Comparison of ENCODE assay signal across 17 cellular contexts in genomic region chr17:82805254-82805653, GRCh38. TPM values are rescaled to one million over a fixed set of nuclear protein-coding genes. Genes with fewer than 3 reads are reported as not detected.
DNase-seq lines count a peak whose midpoint lies in the region; ATAC-seq, FAIRE-seq and TF ChIP-seq lines count a peak whose summit lies in the region.
"Had no signal": no experiment of that assay in that cellular context is flagged by ENCODE, and none has a peak within 500 bp of the region (broad histone marks: within the 10 kb centered on the region; RNA-seq: fewer than 3 reads in every experiment).

No MANE protein-coding gene starts in this region.

- H2BK12ac ChIP-seq in H1 (ENCODE audit: low read depth, low read length) = no peak overlapping the region

- H3K4me1 ChIP-seq in HUES6 (ENCODE audit: control insufficient read depth, insufficient read depth, low read length) (no peaks in the 10 kb centered on the region), H1 (replicated peaks in 1 of 4; ENCODE audit: control insufficient read depth in 3 of 4, insufficient read depth in 4 of 4, low read length in 3 of 4) (no peaks in the 10 kb centered on the region; a peak in 1 of 7 replicates), kidney (ENCODE audit: control insufficient read depth in 1 of 2, insufficient read depth in 1 of 2, low read depth in 1 of 2, low read length in 2 of 2) (no peaks in the 10 kb centered on the region), gastrocnemius medialis (peaks cover 16 to 22% of the 10 kb centered on the region in 2 donors), colonic mucosa (no peaks in the 10 kb centered on the region)

- no peak overlapping the region for H2BK15ac ChIP-seq in H1 (ENCODE audit: low read length)

- H4K91ac ChIP-seq in H1 (replicated peaks; ENCODE audit: insufficient read length, low read length) = no peak overlapping the region

- DNase-seq in H1 (ENCODE audit: low read depth in 1 of 2, low spot score in 2 of 2) (no peak), kidney (peak; percentile 51), gastrocnemius medialis (no peak), colonic mucosa (no peak)
- DNase-seq in activated CD4-positive, CD25-positive, alpha-beta regulatory T cell treated with anti-CD3 and anti-CD28 coated beads, Interleukin-2, amount 50 U/mL, for 72 hours = no peak
- DNase-seq: CD8-positive, alpha-beta T cell; Kasumi-1; NCI-H1105 treated with DMSO at 0.1 percent for 48 hours; NCI-H187; NCI-H446; PC-3 had no signal

- H3K9ac ChIP-seq in HUES6 (ENCODE audit: low read length) (no peak overlapping the region), H1 (replicated peaks in 1 of 4; ENCODE audit: extremely low read depth in 1 of 4, low read depth in 3 of 4, low read length in 3 of 4) (no peak overlapping the region), kidney (ENCODE audit: low read length in 2 of 2) (no peak overlapping the region), colonic mucosa (ENCODE audit: low read depth in 2 of 2, low read length in 2 of 2) (no peak overlapping the region)

- H3K9me3 ChIP-seq in HUES6 (ENCODE audit: control insufficient read depth, insufficient read depth, low read depth, low read length) (peaks cover 13% of the 10 kb centered on the region), H1 (ENCODE audit: insufficient read depth in 2 of 2, low read depth in 1 of 2, low read length in 1 of 2) (peaks cover 13 to 16% of the 10 kb centered on the region in 2 experiments), kidney (ENCODE audit: control insufficient read depth in 1 of 2, low read length in 2 of 2) (no peaks in the 10 kb centered on the region), gastrocnemius medialis (no peaks in the 10 kb centered on the region), colonic mucosa (no peaks in the 10 kb centered on the region)

- CTCF ChIA-PET in H1 (lab: Charles Lee; ENCODE audit: partially characterized antibody) = interaction anchor here (0.8 to 4.1 kb wide), 3 partner anchors 9 to 136 kb away, joined by 3 to 17 read pairs (median 3); no protein-coding TSS in a partner anchor

- TF ChIP-seq CTCF in H1 (IDR thresholded peaks at IDR 0.05; ENCODE audit: control extremely low read depth in 1 of 3, insufficient read depth in 1 of 3, low read depth in 1 of 3, low read length in 3 of 3) (no peak), kidney (IDR thresholded peaks at IDR 0.05; ENCODE audit: borderline replicate concordance, extremely low read depth, insufficient read depth) (no peak), gastrocnemius medialis (IDR thresholded peaks at IDR 0.05 in 4 of 5, conservative IDR thresholded peaks at IDR 0.05 in 1 of 5) (no peak), colonic mucosa (IDR thresholded peaks at IDR 0.05) (no peak)

- in situ Hi-C loops in gastrocnemius medialis (cut with MboI; ENCODE audit: low sequenced_read_pairs in 4 of 4) = no loop called here

- peak overlapping the region; percentile 44; the same call in 1 of the 2 replicates for H2BK5ac ChIP-seq in H1 (ENCODE audit: low read depth, low read length)

- TF ChIP-seq EP300 in H1 (IDR thresholded peaks at IDR 0.05; ENCODE audit: borderline replicate concordance in 1 of 2, low read depth in 2 of 2, low read length in 2 of 2) = no peak

- peaks cover 0 to 28% of the 10 kb centered on the region in 2 experiments; a peak in 2 of 4 replicates for H3K79me2 ChIP-seq in H1 (ENCODE audit: control insufficient read depth in 1 of 2, insufficient read depth in 2 of 2, low read length in 2 of 2)

- H3K23ac ChIP-seq in H1 (ENCODE audit: insufficient read length) = no peak overlapping the region

- H3K4me2 ChIP-seq in H1 (ENCODE audit: insufficient read depth in 1 of 2, low read depth in 2 of 2, low read length in 2 of 2) = no peak overlapping the region

- H3K36me3 ChIP-seq in HUES6 (ENCODE audit: control insufficient read depth, insufficient read depth, low read length) (peaks cover 63% of the 10 kb centered on the region), H1 (ENCODE audit: control insufficient read depth in 2 of 4, insufficient read depth in 4 of 4, low read length in 3 of 4) (peaks cover 2 to 28% (median 17%) of the 10 kb centered on the region in 4 experiments; a peak in 5 of 8 replicates), kidney (ENCODE audit: control insufficient read depth in 1 of 2, insufficient read depth in 2 of 2, low read length in 2 of 2) (peaks cover 3 to 8% of the 10 kb centered on the region in 2 donors), gastrocnemius medialis (peaks cover 0 to 4% of the 10 kb centered on the region in 2 donors), colonic mucosa (no peaks in the 10 kb centered on the region)

- POLR2A ChIA-PET in H1 (lab: Charles Lee; ENCODE audit: partially characterized antibody) = interaction anchor here (0.8 kb wide), 1 partner anchor 24 kb away, joined by 3 read pairs; no protein-coding TSS in a partner anchor

- no peak overlapping the region for H2BK120ac ChIP-seq in H1 (replicated peaks; ENCODE audit: low read depth, low read length)

- peaks cover 3 to 5% of the 10 kb centered on the region in 2 experiments for H4K20me1 ChIP-seq in H1 (replicated peaks in 1 of 2; ENCODE audit: control insufficient read depth in 1 of 2, insufficient read depth in 2 of 2, low read length in 2 of 2)

- H3K27ac ChIP-seq in HUES6 (ENCODE audit: low read depth, low read length) = 0 out of 2 replicates have a peak overlapping the region, but pooled peaks have one; percentile 14
- no peak overlapping the region for H3K27ac ChIP-seq in H1 (ENCODE audit: low read depth, low read length)
- no peak overlapping the region for H3K27ac ChIP-seq in kidney (ENCODE audit: low read depth in 2 of 2, low read length in 2 of 2)
- H3K27ac ChIP-seq in gastrocnemius medialis = peak overlapping the region; percentile 83 to 92 (median 88)
- H3K27ac ChIP-seq in colonic mucosa = no peak overlapping the region

- no peak for FAIRE-seq in H1 (lab: Jason Lieb, UNC)
- FAIRE-seq in kidney (lab: Jason Lieb, UNC) = no peak

- no peak overlapping the region for H3K4ac ChIP-seq in H1 (replicated peaks; ENCODE audit: insufficient read length, low read depth, low read length)

- no peak overlapping the region for H3K56ac ChIP-seq in H1 (replicated peaks; ENCODE audit: insufficient read length, low read depth, low read length)

- peaks cover 10% of the 10 kb centered on the region for H3K79me1 ChIP-seq in H1 (ENCODE audit: low read depth, low read length)

- ATAC-seq in gastrocnemius medialis (no peak), HG03439 (IDR thresholded peaks at IDR 0.05; ENCODE audit: unreplicated experiment) (no peak), HG02981 (IDR thresholded peaks at IDR 0.05; ENCODE audit: unreplicated experiment) (no peak)
- ATAC-seq: CD8-positive, alpha-beta T cell; PC-3 had no signal

- no peak overlapping the region for H2AFZ ChIP-seq in H1 (ENCODE audit: low read length)

- no peak overlapping the region for H3K18ac ChIP-seq in H1 (ENCODE audit: extremely low read depth, low read length)

- H4K8ac ChIP-seq in H1 (ENCODE audit: extremely low read depth, insufficient read depth, low read length) = peak overlapping the region; percentile 9; the same call in 1 of the 2 replicates

- no peak overlapping the region for H2AK5ac ChIP-seq in H1 (ENCODE audit: low read depth, low read length)

- no peak for TF ChIP-seq POLR2A in H1 (IDR thresholded peaks at IDR 0.05; ENCODE audit: control extremely low read depth in 1 of 2, low read depth in 2 of 2, low read length in 2 of 2)
- no peak for TF ChIP-seq POLR2A in gastrocnemius medialis (IDR thresholded peaks at IDR 0.05)

- H3K27me3 ChIP-seq in HUES6 (ENCODE audit: control insufficient read depth, insufficient read depth, low read length) (no peaks in the 10 kb centered on the region), H1 (replicated peaks in 1 of 4; ENCODE audit: control insufficient read depth in 3 of 4, extremely low read depth in 1 of 4, insufficient read depth in 3 of 4, low read length in 3 of 4) (no peaks in the 10 kb centered on the region), gastrocnemius medialis (no peaks in the 10 kb centered on the region), colonic mucosa (no peaks in the 10 kb centered on the region)

- H3K14ac ChIP-seq in H1 (ENCODE audit: insufficient read length) = no peak overlapping the region

- H2BK20ac ChIP-seq in H1 (ENCODE audit: low read length) = no peak overlapping the region

- no peak for TF ChIP-seq RAD21 in H1 (IDR thresholded peaks at IDR 0.05 in 1 of 2, conservative IDR thresholded peaks at IDR 0.05 in 1 of 2; ENCODE audit: low read depth in 2 of 2, low read length in 2 of 2)

- H3K23me2 ChIP-seq in H1 (ENCODE audit: low read depth, low read length) = no peaks in the 10 kb centered on the region; the same call in 1 of the 2 replicates

- H3K4me3 ChIP-seq in HUES6 (ENCODE audit: low read depth, low read length) = no peak overlapping the region
- no peak overlapping the region for H3K4me3 ChIP-seq in H1 (ENCODE audit: extremely low read depth in 1 of 4, insufficient read depth in 2 of 4, low read depth in 3 of 4, low read length in 4 of 4)
- H3K4me3 ChIP-seq in kidney (ENCODE audit: low read length in 2 of 2) = no peak overlapping the region
- H3K4me3 ChIP-seq in gastrocnemius medialis = peak overlapping the region in 2 of 4 donors; percentile 3 to 14
- no peak overlapping the region for H3K4me3 ChIP-seq in colonic mucosa

- H4K5ac ChIP-seq in H1 (ENCODE audit: insufficient read length, low read depth, low read length) = no peak overlapping the region

- WGBS in H1 (ENCODE audit: extremely low coverage in 1 of 2, insufficient coverage in 1 of 2, insufficient read length in 1 of 2, insufficient replicate concordance in 2 of 2, low coverage in 1 of 2, low lambda C conversion rate in 2 of 2, missing lambda C conversion rate in 1 of 2), 2 experiments = 90% methylated on average over 13 of the region's 13 CpGs; no CpG with 5 or more reads in 1 of the 2 experiments

- intact Hi-C loops in kidney (cut with DNase I) (loop anchor here (10.0 kb wide), 1 partner anchor 110 kb away; no protein-coding TSS in a partner anchor), gastrocnemius medialis (cut with DNase I; ENCODE audit: low total_unique reads) (loop anchor here (1.0 to 2.0 kb wide), 2 partner anchors 32 to 72 kb away; no protein-coding TSS in a partner anchor), colonic mucosa (cut with DNase I) (no loop called here)

RNA-seq across cellular contexts. Expression of gene ZNF750, which starts 34.6 kb away (rescaled TPM):
- total RNA-seq in H1 (2021; fragmentation: NEBNext Ultra II Directional; extraction: Animal tissue kit (Norgen Biotek cat#: 25700)) = not detected in 2 replicates
- polyA plus RNA-seq in H1 (2011; rRNA removed) (0.02 TPM in 1 of 2 replicates, not detected in the other), kidney (ENCODE audit: insufficient read depth, low read depth, low replicate concordance) (0.30 TPM)
- polyA plus RNA-seq in H1 (2011; cell fraction: cytosol; rRNA removed) = not detected
- not detected for polyA plus RNA-seq in H1 (2011; cell fraction: nucleus; rRNA removed)
- polyA plus RNA-seq in H1 (2012, experiment 1 of 2) = 0.12 to 0.14 TPM in 2 of 4 replicates, not detected in the others
- polyA plus RNA-seq in H1 (2012, experiment 2 of 2) = 0.04 TPM
- 0.02 TPM for polyA plus RNA-seq in H1 (2013, experiment 1 of 2)
- polyA plus RNA-seq in H1 (2013, experiment 2 of 2) = 0.02 TPM
- polyA minus RNA-seq in H1 (2011; rRNA and poly(A)+ RNA removed) = not detected in 2 replicates
- not detected for polyA minus RNA-seq in H1 (2011; cell fraction: cytosol; rRNA and poly(A)+ RNA removed)
- polyA minus RNA-seq in H1 (2011; cell fraction: nucleus; rRNA and poly(A)+ RNA removed) = not detected
- total RNA-seq in kidney (0.25 TPM), gastrocnemius medialis (10 to 100 TPM in 2 of 4 donors, 1 to 10 TPM in 2; 2.5 to 17.8 (median 11.7) TPM), colonic mucosa (not detected)
- total RNA-seq: CD8-positive, alpha-beta T cell; H4; IMR-90; PC-3 had no signal
- polyA plus RNA-seq: BJ, IMR-90 had no signal

RNA-seq across cellular contexts. Expression of gene TBCD, which starts 53.4 kb away (rescaled TPM):
- 117 and 118 TPM in 2 replicates for total RNA-seq in H1 (2021; fragmentation: NEBNext Ultra II Directional; extraction: Animal tissue kit (Norgen Biotek cat#: 25700))
- polyA plus RNA-seq in H1 (2011; rRNA removed) = 162 and 214 TPM in 2 replicates
- polyA plus RNA-seq in H1 (2011; cell fraction: cytosol; rRNA removed) = 111 TPM
- polyA plus RNA-seq in H1 (2011; cell fraction: nucleus; rRNA removed) = 346 TPM
- polyA plus RNA-seq in H1 (2012, experiment 1 of 2) = 116 to 160 TPM (median 143 TPM) in 4 replicates
- 116 TPM for polyA plus RNA-seq in H1 (2012, experiment 2 of 2)
- 64.1 TPM for polyA plus RNA-seq in H1 (2013, experiment 1 of 2)
- polyA plus RNA-seq in H1 (2013, experiment 2 of 2) = 59.0 TPM
- polyA minus RNA-seq in H1 (2011; rRNA and poly(A)+ RNA removed) = 107 and 112 TPM in 2 replicates
- polyA minus RNA-seq in H1 (2011; cell fraction: cytosol; rRNA and poly(A)+ RNA removed) = 87.7 TPM
- 90.6 TPM for polyA minus RNA-seq in H1 (2011; cell fraction: nucleus; rRNA and poly(A)+ RNA removed)
- total RNA-seq in kidney = 72.8 TPM
- 78.7 TPM for polyA plus RNA-seq in kidney (ENCODE audit: insufficient read depth, low read depth, low replicate concordance)
- total RNA-seq in gastrocnemius medialis = 10 to 100 TPM; 18.0 to 50.4 (median 33.3) TPM
- total RNA-seq in colonic mucosa = 100 to 1,000 TPM in 1 of 2 donors, 10 to 100 TPM in 1; 49.2 to 101 TPM

Comparison
In these comparisons a context has a peak if more than half of its experiments do, and no peak if none do; other contexts are left out.
1. H3K27ac ChIP-seq: peak in HUES6 (single experiment) and gastrocnemius medialis (4 of 4); none in H1 (single experiment), kidney (0 of 2) and colonic mucosa (single experiment).